14 cellular contexts compared by ENCODE assay signal in the genomic region with DNA sequence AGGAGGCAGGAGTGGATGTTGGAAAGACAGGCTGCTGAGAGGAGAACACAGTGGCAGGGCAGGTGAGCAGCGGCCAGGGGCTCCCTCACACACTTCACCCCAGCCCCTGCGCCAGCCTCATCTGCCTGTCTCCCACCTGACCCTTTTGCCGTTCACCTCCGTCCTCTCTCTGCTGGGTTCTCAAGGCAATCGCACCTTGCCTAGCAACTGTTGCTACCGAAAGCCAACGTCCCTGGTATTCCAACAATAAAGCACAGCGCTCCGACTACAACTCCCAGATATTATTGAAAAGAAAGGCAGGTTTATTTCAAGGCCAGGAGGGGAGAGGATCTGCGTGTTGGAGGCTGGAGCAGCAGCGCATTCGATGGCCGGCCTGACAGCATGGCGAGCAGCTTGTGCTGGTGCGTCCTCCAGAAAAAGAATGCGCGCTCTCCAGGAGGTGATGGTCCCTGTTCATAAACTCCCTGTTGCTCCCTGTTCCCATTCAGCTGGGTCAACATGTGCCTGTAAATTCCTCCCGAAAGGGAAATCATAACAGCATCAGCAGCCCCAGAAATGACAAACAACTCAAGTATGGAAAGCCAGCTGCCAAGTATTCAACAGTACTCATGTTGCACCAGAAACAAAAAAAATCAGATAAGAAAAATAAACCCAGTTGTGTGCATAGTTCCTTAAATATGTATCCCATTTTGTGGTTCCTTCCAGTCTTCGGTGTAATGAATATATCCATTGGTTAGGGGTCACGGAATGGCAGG.
DNase-seq lines count a peak whose midpoint lies in the region; ATAC-seq and TF ChIP-seq lines count a peak whose summit lies in the region.
"Had no signal": no experiment of that assay in that cellular context is flagged by ENCODE, and none has a peak within 500 bp of the region (broad histone marks: within the 10 kb centered on the region; RNA-seq: fewer than 3 reads in every experiment).

No MANE protein-coding gene starts in this region.

- H3K36me3 Mint-ChIP-seq in mesothelial cell of epicardium (no peaks in the 10 kb centered on the region), Calu3 (ENCODE audit: insufficient read depth, unreplicated experiment) (no peaks in the 10 kb centered on the region)
- no peaks in the 10 kb centered on the region for H3K36me3 Mint-ChIP-seq in activated naive CD8-positive, alpha-beta T cell treated with anti-CD3 and anti-CD28 coated beads for 36 hours

- H3K27me3 Mint-ChIP-seq in mesothelial cell of epicardium (ENCODE audit: low read depth) (no peaks in the 10 kb centered on the region), Calu3 (ENCODE audit: unreplicated experiment) (peaks cover 18% of the 10 kb centered on the region)
- H3K27me3 Mint-ChIP-seq in activated naive CD8-positive, alpha-beta T cell treated with anti-CD3 and anti-CD28 coated beads for 36 hours, result peaks cover 32% of the 10 kb centered on the region

- intact Hi-C loops in left ventricle myocardium superior (cut with micrococcal nuclease), result no loop called here
- intact Hi-C loops in left cardiac atrium (cut with DNase I), result no loop called here
- intact Hi-C loops in Calu3 (cut with micrococcal nuclease; ENCODE audit: unreplicated experiment), result no loop called here

- TF ChIP-seq CTCF in brain microvascular endothelial cell (IDR thresholded peaks at IDR 0.05; ENCODE audit: low read depth, low read length, missing control alignments), result no peak
- TF ChIP-seq CTCF in mesothelial cell of epicardium (IDR thresholded peaks at IDR 0.05; ENCODE audit: unreplicated experiment), result no peak
- no peak for TF ChIP-seq CTCF in Calu3 (IDR thresholded peaks at IDR 0.05; ENCODE audit: unreplicated experiment)

- BruUV-seq in Calu3 (replicated peaks; lab: Mats Ljungman, UMichigan), result no TSS peak

- H3K27ac ChIP-seq in brain microvascular endothelial cell, result no peak overlapping the region

- no peaks in the 10 kb centered on the region for H3K27me3 ChIP-seq in brain microvascular endothelial cell (replicated peaks)

- DNase-seq in left ventricle myocardium superior (no peak), left cardiac atrium (no peak), brain microvascular endothelial cell (peak; percentile 50), mesothelial cell of epicardium (ENCODE audit: low spot score in 2 of 2, unreplicated experiment in 2 of 2) (no peak), T-helper 9 cell (no peak), Calu3 (no peak)
- no peak for DNase-seq in activated CD4-positive, alpha-beta T cell treated with anti-CD3 and anti-CD28 coated beads for 1 hour
- no peak for DNase-seq in activated naive CD8-positive, alpha-beta T cell treated with anti-CD3 and anti-CD28 coated beads for 36 hours
- DNase-seq: activated effector memory CD4-positive, alpha-beta T cell treated with anti-CD3 and anti-CD28 coated beads, Interleukin-2, amount 50 U/mL, for 16 hours; effector memory CD8-positive, alpha-beta T cell; NCI-H1694 treated with DMSO at 0.1 percent for 48 hours; stimulated activated naive CD8-positive, alpha-beta T cell treated with anti-CD3 and anti-CD28 coated beads, Interleukin-15, amount 100 ng/mL, for 72 hours had no signal

- ATAC-seq in left ventricle myocardium superior (peak; percentile 60), left cardiac atrium (no peak)
- ATAC-seq: effector memory CD8-positive, alpha-beta T cell; stimulated activated naive CD8-positive, alpha-beta T cell treated with anti-CD3 and anti-CD28 coated beads, Interleukin-15, amount 100 ng/mL, for 72 hours had no signal

- CTCF ChIA-PET in Calu3 (lab: Charles Lee), result no interaction called here

- no peaks in the 10 kb centered on the region for H3K36me3 ChIP-seq in brain microvascular endothelial cell (replicated peaks)

- H3K9me3 Mint-ChIP-seq in mesothelial cell of epicardium, result no peaks in the 10 kb centered on the region
- no peaks in the 10 kb centered on the region for H3K9me3 Mint-ChIP-seq in Calu3 (ENCODE audit: low read depth, unreplicated experiment)
- H3K9me3 Mint-ChIP-seq in activated naive CD8-positive, alpha-beta T cell treated with anti-CD3 and anti-CD28 coated beads for 36 hours, result no peaks in the 10 kb centered on the region
- H3K9me3 Mint-ChIP-seq: effector memory CD8-positive, alpha-beta T cell; neural crest cell; stimulated activated naive CD8-positive, alpha-beta T cell treated with anti-CD3 and anti-CD28 coated beads, Interleukin-15, amount 100 ng/mL, for 72 hours had no signal

- H3K4me1 Mint-ChIP-seq in mesothelial cell of epicardium (peaks cover 19% of the 10 kb centered on the region), Calu3 (ENCODE audit: low read depth, unreplicated experiment) (peaks cover 21% of the 10 kb centered on the region)
- H3K4me1 Mint-ChIP-seq in activated naive CD8-positive, alpha-beta T cell treated with anti-CD3 and anti-CD28 coated beads for 36 hours, result peaks cover 4% of the 10 kb centered on the region
- H3K4me1 Mint-ChIP-seq: B cell had no signal

- in situ Hi-C loops in brain microvascular endothelial cell (cut with HindIII; ENCODE audit: low pct_ligation_motif_present, low sequenced_read_pairs), result no loop called here

- no peak overlapping the region for H3K4me3 ChIP-seq in brain microvascular endothelial cell (ENCODE audit: low read depth, low read length)

- H3K27ac Mint-ChIP-seq in mesothelial cell of epicardium (peak overlapping the region; percentile 11), Calu3 (ENCODE audit: unreplicated experiment) (no peak overlapping the region)
- no peak overlapping the region for H3K27ac Mint-ChIP-seq in activated naive CD8-positive, alpha-beta T cell treated with anti-CD3 and anti-CD28 coated beads for 36 hours
- H3K27ac Mint-ChIP-seq: B cell had no signal

- H3K4me3 Mint-ChIP-seq in mesothelial cell of epicardium (no peak overlapping the region), Calu3 (ENCODE audit: low read depth, unreplicated experiment) (no peak overlapping the region)
- H3K4me3 Mint-ChIP-seq in activated naive CD8-positive, alpha-beta T cell treated with anti-CD3 and anti-CD28 coated beads for 36 hours, result no peak overlapping the region
- H3K4me3 Mint-ChIP-seq: B cell; effector memory CD8-positive, alpha-beta T cell; neural crest cell; stimulated activated naive CD8-positive, alpha-beta T cell treated with anti-CD3 and anti-CD28 coated beads, Interleukin-15, amount 100 ng/mL, for 72 hours had no signal
